1 cellular context compared by ENCODE assay signal in the genomic region with DNA sequence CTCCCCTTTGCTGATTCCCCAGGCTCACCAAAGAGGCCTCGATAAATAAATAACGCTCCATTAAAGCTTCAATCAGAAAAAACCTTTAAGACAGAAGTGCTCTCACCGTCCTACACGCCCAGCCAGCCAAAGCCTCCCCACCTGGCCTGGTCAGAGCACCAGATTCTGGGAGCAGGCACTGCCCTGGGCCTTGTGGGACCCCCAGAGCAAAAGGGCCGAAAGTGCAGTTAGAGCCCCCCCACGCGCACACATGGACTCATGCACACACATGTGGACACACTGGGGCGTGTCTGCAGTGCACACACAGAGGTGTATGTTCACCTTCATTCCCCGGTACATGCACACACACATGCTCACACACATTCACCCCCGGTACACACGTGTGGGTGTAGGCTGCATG.
TF ChIP-seq lines count a peak whose summit lies in the region.

No MANE protein-coding gene starts in this region.

TF ChIP-seq in HepG2, 621 proteins besides CTCF, POLR2A, EP300 and RAD21:
- TF ChIP-seq DNMT1 (CRISPR knock-in tag; IDR thresholded peaks at IDR 0.05) = 0 out of 2 replicates have a peak, but pooled peaks have one; percentile 5
- TF ChIP-seq, protein P1, sequence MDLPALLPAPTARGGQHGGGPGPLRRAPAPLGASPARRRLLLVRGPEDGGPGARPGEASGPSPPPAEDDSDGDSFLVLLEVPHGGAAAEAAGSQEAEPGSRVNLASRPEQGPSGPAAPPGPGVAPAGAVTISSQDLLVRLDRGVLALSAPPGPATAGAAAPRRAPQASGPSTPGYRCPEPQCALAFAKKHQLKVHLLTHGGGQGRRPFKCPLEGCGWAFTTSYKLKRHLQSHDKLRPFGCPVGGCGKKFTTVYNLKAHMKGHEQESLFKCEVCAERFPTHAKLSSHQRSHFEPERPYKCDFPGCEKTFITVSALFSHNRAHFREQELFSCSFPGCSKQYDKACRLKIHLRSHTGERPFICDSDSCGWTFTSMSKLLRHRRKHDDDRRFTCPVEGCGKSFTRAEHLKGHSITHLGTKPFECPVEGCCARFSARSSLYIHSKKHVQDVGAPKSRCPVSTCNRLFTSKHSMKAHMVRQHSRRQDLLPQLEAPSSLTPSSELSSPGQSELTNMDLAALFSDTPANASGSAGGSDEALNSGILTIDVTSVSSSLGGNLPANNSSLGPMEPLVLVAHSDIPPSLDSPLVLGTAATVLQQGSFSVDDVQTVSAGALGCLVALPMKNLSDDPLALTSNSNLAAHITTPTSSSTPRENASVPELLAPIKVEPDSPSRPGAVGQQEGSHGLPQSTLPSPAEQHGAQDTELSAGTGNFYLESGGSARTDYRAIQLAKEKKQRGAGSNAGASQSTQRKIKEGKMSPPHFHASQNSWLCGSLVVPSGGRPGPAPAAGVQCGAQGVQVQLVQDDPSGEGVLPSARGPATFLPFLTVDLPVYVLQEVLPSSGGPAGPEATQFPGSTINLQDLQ (CRISPR knock-in tag; IDR thresholded peaks at IDR 0.05) = no peak
- TF ChIP-seq, protein P2, sequence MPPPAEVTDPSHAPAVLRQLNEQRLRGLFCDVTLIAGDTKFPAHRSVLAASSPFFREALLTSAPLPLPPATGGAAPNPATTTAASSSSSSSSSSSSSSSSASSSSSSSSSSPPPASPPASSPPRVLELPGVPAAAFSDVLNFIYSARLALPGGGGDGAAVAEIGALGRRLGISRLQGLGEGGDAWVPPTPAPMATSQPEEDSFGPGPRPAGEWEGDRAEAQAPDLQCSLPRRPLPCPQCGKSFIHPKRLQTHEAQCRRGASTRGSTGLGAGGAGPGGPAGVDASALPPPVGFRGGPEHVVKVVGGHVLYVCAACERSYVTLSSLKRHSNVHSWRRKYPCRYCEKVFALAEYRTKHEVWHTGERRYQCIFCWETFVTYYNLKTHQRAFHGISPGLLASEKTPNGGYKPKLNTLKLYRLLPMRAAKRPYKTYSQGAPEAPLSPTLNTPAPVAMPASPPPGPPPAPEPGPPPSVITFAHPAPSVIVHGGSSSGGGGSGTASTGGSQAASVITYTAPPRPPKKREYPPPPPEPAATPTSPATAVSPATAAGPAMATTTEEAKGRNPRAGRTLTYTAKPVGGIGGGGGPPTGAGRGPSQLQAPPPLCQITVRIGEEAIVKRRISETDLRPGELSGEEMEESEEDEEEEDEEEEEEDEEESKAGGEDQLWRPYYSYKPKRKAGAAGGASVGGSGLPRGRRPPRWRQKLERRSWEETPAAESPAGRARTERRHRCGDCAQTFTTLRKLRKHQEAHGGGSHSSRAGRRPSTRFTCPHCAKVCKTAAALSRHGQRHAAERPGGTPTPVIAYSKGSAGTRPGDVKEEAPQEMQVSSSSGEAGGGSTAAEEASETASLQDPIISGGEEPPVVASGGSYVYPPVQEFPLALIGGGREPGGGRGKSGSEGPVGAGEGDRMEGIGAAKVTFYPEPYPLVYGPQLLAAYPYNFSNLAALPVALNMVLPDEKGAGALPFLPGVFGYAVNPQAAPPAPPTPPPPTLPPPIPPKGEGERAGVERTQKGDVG (CRISPR knock-in tag; IDR thresholded peaks at IDR 0.05; ENCODE audit: borderline replicate concordance) = 0 out of 2 replicates have a peak, but pooled peaks have one; percentile 13
- peak; percentile 36 for TF ChIP-seq AGO2 (optimal IDR thresholded peaks at IDR 0.05; ENCODE audit: low read depth, low read length)
- TF ChIP-seq, protein P3, sequence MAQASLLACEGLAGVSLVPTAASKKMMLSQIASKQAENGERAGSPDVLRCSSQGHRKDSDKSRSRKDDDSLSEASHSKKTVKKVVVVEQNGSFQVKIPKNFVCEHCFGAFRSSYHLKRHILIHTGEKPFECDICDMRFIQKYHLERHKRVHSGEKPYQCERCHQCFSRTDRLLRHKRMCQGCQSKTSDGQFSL (CRISPR knock-in tag; IDR thresholded peaks at IDR 0.05) = peak; percentile 75; the same call in 1 of the 2 replicates
